ENCODE assay signal across 37 cellular contexts in the genomic region with DNA sequence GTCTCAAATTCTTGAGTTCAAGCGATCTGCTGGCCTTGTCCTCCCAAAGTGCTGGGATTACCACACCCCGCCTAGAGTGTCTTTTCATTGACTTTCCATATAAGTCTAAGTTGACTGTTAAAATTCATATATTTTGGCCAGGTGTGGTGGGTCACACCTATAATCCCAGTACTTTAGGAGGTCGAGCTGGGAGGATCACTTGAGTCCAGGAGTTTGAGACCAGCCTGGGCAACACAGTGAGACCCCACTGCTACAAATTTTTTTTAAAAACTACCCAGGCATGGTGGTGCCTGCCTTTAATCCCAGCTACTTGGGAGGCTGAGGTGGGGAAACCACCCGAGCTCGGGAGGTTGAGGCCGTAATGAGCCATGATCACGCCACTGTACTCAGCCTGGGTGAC. TPM values are rescaled to one million over a fixed set of nuclear protein-coding genes. Genes with fewer than 3 reads are reported as not detected.
A peak's percentile ranks its signal among the peaks of the same experiment; 100 is the strongest.
DNase-seq lines count a peak whose midpoint lies in the region; ATAC-seq, FAIRE-seq and TF ChIP-seq lines count a peak whose summit lies in the region.
"Had no signal": no experiment of that assay in that cellular context is flagged by ENCODE, and none has a peak within 500 bp of the region (broad histone marks: within the 10 kb centered on the region; RNA-seq: fewer than 3 reads in every experiment).

No MANE protein-coding gene starts in this region.

- no peaks in the 10 kb centered on the region for H3K79me2 ChIP-seq in K562 (ENCODE audit: control insufficient read depth, insufficient read depth, low read length)
- H3K79me2 ChIP-seq in HepG2 (ENCODE audit: insufficient read depth, low read length) = no peaks in the 10 kb centered on the region

- in situ Hi-C loops in K562 (cut with MboI) (no loop called here), HepG2 (cut with HindIII; ENCODE audit: extremely low pct_ligation_motif_present, low pct_unique_long_range_greater_than_20kb) (no loop called here)

- H3K4me1 ChIP-seq in right atrium auricular region = no peaks in the 10 kb centered on the region
- H3K4me1 ChIP-seq in HEK293 (ENCODE audit: control insufficient read depth, insufficient read depth, low read length) = no peaks in the 10 kb centered on the region
- H3K4me1 ChIP-seq in K562 (replicated peaks in 1 of 2; ENCODE audit: control insufficient read depth in 2 of 2, insufficient read depth in 2 of 2, low read length in 2 of 2) = no peaks in the 10 kb centered on the region
- no peaks in the 10 kb centered on the region for H3K4me1 ChIP-seq in HepG2 (ENCODE audit: insufficient read depth, low read length)
- H3K4me1 ChIP-seq: A549, BE2C, Caco-2 had no signal

- H3K27me3 ChIP-seq in right atrium auricular region (no peaks in the 10 kb centered on the region), K562 (ENCODE audit: control insufficient read depth in 2 of 2, insufficient read depth in 2 of 2, low read length in 2 of 2) (no peaks in the 10 kb centered on the region), HepG2 (ENCODE audit: control insufficient read depth in 1 of 2, insufficient read depth in 2 of 2, low read length in 2 of 2) (no peaks in the 10 kb centered on the region)
- H3K27me3 ChIP-seq: BE2C; BLaER1; BLaER1 treated with 17β-estradiol and CSF1 and Interleukin-3, amounts not matched to agents 10 nM and 100 nM had no signal

- TF ChIP-seq CTCF in right atrium auricular region (IDR thresholded peaks at IDR 0.05) (no peak), HEK293 (tag by site-specific recombination; IDR thresholded peaks at IDR 0.05) (no peak), K562 (IDR thresholded peaks at IDR 0.05 in 2 of 3, conservative IDR thresholded peaks at IDR 0.05 in 1 of 3; ENCODE audit: insufficient read depth in 2 of 3, low read depth in 1 of 3, low read length in 3 of 3) (no peak), HepG2 (CRISPR knock-in tag; IDR thresholded peaks at IDR 0.05) (no peak)

- no TSS peak for BruUV-seq in K562 (replicated peaks; lab: Mats Ljungman, UMichigan)
- BruUV-seq in HepG2 (replicated peaks; lab: Mats Ljungman, UMichigan) = no TSS peak

- H3K9me3 Mint-ChIP-seq in activated naive CD4-positive, alpha-beta T cell treated with anti-CD3 and anti-CD28 coated beads, Interleukin-2, amount 50 U/mL, for 72 hours = no peaks in the 10 kb centered on the region
- H3K9me3 Mint-ChIP-seq: CD14-positive monocyte; CD4-positive, alpha-beta T cell; CD4-positive, CD25-positive, alpha-beta regulatory T cell; CD8-positive, alpha-beta memory T cell; CD8-positive, alpha-beta T cell had no signal

- H3K4me2 ChIP-seq in K562 (ENCODE audit: insufficient read depth, low read length) = no peak overlapping the region
- no peak overlapping the region for H3K4me2 ChIP-seq in HepG2 (ENCODE audit: low read depth, low read length)
- H3K4me2 ChIP-seq: A549; BLaER1; BLaER1 treated with 17β-estradiol and CSF1 and Interleukin-3, amounts not matched to agents 10 nM and 100 nM had no signal

- H3K27ac Mint-ChIP-seq in activated naive CD4-positive, alpha-beta T cell treated with anti-CD3 and anti-CD28 coated beads, Interleukin-2, amount 50 U/mL, for 72 hours = no peak overlapping the region
- H3K27ac Mint-ChIP-seq: B cell; CD4-positive, alpha-beta memory T cell; CD4-positive, alpha-beta T cell; CD4-positive, CD25-positive, alpha-beta regulatory T cell; CD8-positive, alpha-beta memory T cell; CD8-positive, alpha-beta T cell had no signal

- H2AFZ ChIP-seq in K562 (ENCODE audit: low read depth, low read length) (no peak overlapping the region), HepG2 (ENCODE audit: low read length) (no peak overlapping the region)

- H4K20me1 ChIP-seq in K562 (replicated peaks; ENCODE audit: control insufficient read depth, insufficient read depth, low read length) (no peaks in the 10 kb centered on the region), HepG2 (ENCODE audit: insufficient read depth, low read length) (no peaks in the 10 kb centered on the region)
- H4K20me1 ChIP-seq: BLaER1 had no signal

- peaks cover 5 to 14% of the 10 kb centered on the region in 2 donors for H3K36me3 Mint-ChIP-seq in activated naive CD4-positive, alpha-beta T cell treated with anti-CD3 and anti-CD28 coated beads, Interleukin-2, amount 50 U/mL, for 72 hours

- FAIRE-seq in K562 (lab: Jason Lieb, UNC) = no peak
- no peak for FAIRE-seq in HepG2 (lab: Jason Lieb, UNC)
- FAIRE-seq: A204.1, A549, D721Med had no signal

- TF ChIP-seq EP300 in K562 (IDR thresholded peaks at IDR 0.05; ENCODE audit: low read length) (no peak), HepG2 (IDR thresholded peaks at IDR 0.05; ENCODE audit: low read depth in 2 of 2, low read length in 2 of 2) (no peak), HepG2 (CRISPR knock-in tag; IDR thresholded peaks at IDR 0.05; ENCODE audit: borderline replicate concordance) (no peak)

- H3K9me3 ChIP-seq in right atrium auricular region (no peaks in the 10 kb centered on the region), HEK293 (ENCODE audit: control insufficient read depth, insufficient read depth, low read depth, low read length) (no peaks in the 10 kb centered on the region), K562 (replicated peaks; ENCODE audit: control insufficient read depth, insufficient read depth, low read depth, low read length) (no peaks in the 10 kb centered on the region), HepG2 (ENCODE audit: low read length) (no peaks in the 10 kb centered on the region)
- H3K9me3 ChIP-seq: A549; BE2C; BLaER1; BLaER1 treated with 17β-estradiol and CSF1 and Interleukin-3, amounts not matched to agents 10 nM and 100 nM; Caco-2 had no signal

- H3K4me3 ChIP-seq in right atrium auricular region = no peak overlapping the region
- no peak overlapping the region for H3K4me3 ChIP-seq in HEK293 (ENCODE audit: low read depth, low read length)
- H3K4me3 ChIP-seq in K562 = no peak overlapping the region
- no peak overlapping the region for H3K4me3 ChIP-seq in HepG2 (replicated peaks in 1 of 3; ENCODE audit: insufficient read depth in 1 of 3, low read depth in 2 of 3, low read length in 3 of 3)
- H3K4me3 ChIP-seq: A549; BLaER1; BLaER1 treated with 17β-estradiol and CSF1 and Interleukin-3, amounts not matched to agents 10 nM and 100 nM had no signal

- H3K36me3 ChIP-seq in right atrium auricular region (peaks cover 57% of the 10 kb centered on the region), HEK293 (ENCODE audit: control insufficient read depth in 2 of 2, insufficient read depth in 1 of 2, low read length in 2 of 2) (peaks cover 86 to 87% of the 10 kb centered on the region in 2 experiments), K562 (ENCODE audit: control insufficient read depth, insufficient read depth, low read length) (peaks cover 80% of the 10 kb centered on the region), HepG2 (replicated peaks in 1 of 2; ENCODE audit: control insufficient read depth in 1 of 2, insufficient read depth in 2 of 2, low read length in 2 of 2) (peaks cover 31 to 81% of the 10 kb centered on the region in 2 experiments)

- TF ChIP-seq RAD21 in K562 (CRISPR knock-in tag; conservative IDR thresholded peaks at IDR 0.05 in 1 of 2, IDR thresholded peaks at IDR 0.05 in 1 of 2) (no peak), HepG2 (CRISPR knock-in tag; IDR thresholded peaks at IDR 0.05) (no peak)

- 98% methylated on average over 7 of the region's 7 CpGs for WGBS in K562 (ENCODE audit: insufficient coverage, low coverage, missing lambda C conversion rate)
- WGBS in HepG2 (ENCODE audit: low lambda C conversion rate) = 97% methylated on average over 7 of the region's 7 CpGs

- POLR2A ChIA-PET in HEK293 (lab: Yijun Ruan, JAX) = no interaction called here
- POLR2A ChIA-PET in K562 (lab: Yijun Ruan, JAX) = no interaction called here
- POLR2A ChIA-PET in HepG2 (lab: Yijun Ruan, JAX) = no interaction called here

- TF ChIP-seq POLR2A in K562 (conservative IDR thresholded peaks at IDR 0.05) (no peak), HepG2 (IDR thresholded peaks at IDR 0.05; ENCODE audit: insufficient read depth in 1 of 2, low read depth in 2 of 2, low read length in 2 of 2) (no peak)

- H3K27ac ChIP-seq in right atrium auricular region (no peak overlapping the region), HEK293 (ENCODE audit: extremely low read depth, low read depth, low read length) (no peak overlapping the region), K562 (ENCODE audit: extremely low read depth, low read depth, low read length) (no peak overlapping the region), HepG2 (ENCODE audit: extremely low read length, insufficient read depth, low read length) (no peak overlapping the region)
- H3K27ac ChIP-seq: 22Rv1; A549; BLaER1; BLaER1 treated with 17β-estradiol and CSF1 and Interleukin-3, amounts not matched to agents 10 nM and 100 nM; C4-2B had no signal

- peak; percentile 40 for DNase-seq in right atrium auricular region (ENCODE audit: low spot score)
- no peak for DNase-seq in cardiac septum (ENCODE audit: low spot score)
- no peak for DNase-seq in K562 (ENCODE audit: extremely low read depth in 1 of 4, low spot score in 3 of 4)
- no peak for DNase-seq in HepG2 (ENCODE audit: low spot score)
- no peak for DNase-seq in activated naive CD4-positive, alpha-beta T cell treated with anti-CD3 and anti-CD28 coated beads, Interleukin-2, amount 50 U/mL, for 72 hours (ENCODE audit: low spot score in 2 of 2)
- DNase-seq in activated naive CD4-positive, alpha-beta T cell (lab: John Stamatoyannopoulos, UW) = no peak
- DNase-seq in activated CD4-positive, alpha-beta T cell treated with anti-CD3 and anti-CD28 coated beads, Interleukin-2, amount 50 U/mL, for 4 hours = no peak
- DNase-seq: 8988T; ACHN; AML-193; BE2C; C1 segment of cervical spinal cord; Caco-2; Calu3; CD4-positive, alpha-beta memory T cell; CD4-positive, alpha-beta T cell; CD4-positive, CD25-positive, alpha-beta regulatory T cell; CD8-positive, alpha-beta memory T cell; CD8-positive, alpha-beta T cell; COR-L47; DMS 273 treated with DMSO at 0.1 percent for 48 hours; DMS153; DMS53; DMS79; DMS79 treated with DMSO at 0.1 percent for 48 hours; DND-41; EL had no signal

- no peak overlapping the region for H3K9ac ChIP-seq in K562 (ENCODE audit: insufficient read depth in 1 of 2, low read depth in 2 of 2, low read length in 2 of 2)
- no peak overlapping the region for H3K9ac ChIP-seq in HepG2 (ENCODE audit: insufficient read depth, low read depth, low read length)
- H3K9ac ChIP-seq: BLaER1; BLaER1 treated with 17β-estradiol and CSF1 and Interleukin-3, amounts not matched to agents 10 nM and 100 nM had no signal

- intact Hi-C loops in cardiac septum (cut with DNase I) = no loop called here
- intact Hi-C loops in K562 (cut with micrococcal nuclease) = no loop called here
- intact Hi-C loops in HepG2 (cut with micrococcal nuclease; ENCODE audit: unreplicated experiment) = no loop called here

- ATAC-seq in K562 (no peak), HepG2 (no peak)
- no peak for ATAC-seq in activated naive CD4-positive, alpha-beta T cell treated with anti-CD3 and anti-CD28 coated beads, Interleukin-2, amount 50 U/mL, for 72 hours
- ATAC-seq: A549; CD8-positive, alpha-beta T cell had no signal

- CTCF ChIA-PET in HEK293 (lab: Yijun Ruan, JAX) = no interaction called here
- CTCF ChIA-PET in K562 (lab: Yijun Ruan, JAX; ENCODE audit: low intra/inter-chr PET ratio) = no interaction called here
- CTCF ChIA-PET in HepG2 (lab: Yijun Ruan, JAX; ENCODE audit: low intra/inter-chr PET ratio, low total read pairs) = no interaction called here

- H3K9me1 ChIP-seq in K562 (ENCODE audit: control insufficient read depth, insufficient read depth, low read length) = no peaks in the 10 kb centered on the region

RNA-seq across cellular contexts. Expression of a gene that starts 21.9 kb away (rescaled TPM):
- total RNA-seq in right atrium auricular region (10 to 100 TPM; 43.8 to 46.7 TPM), cardiac septum (28.9 TPM), K562 (2014; rRNA removed) (11.5 and 19.9 TPM in 2 replicates), K562 (2014; rRNA removed; fragmentation: Illumina TruSeq; extraction: Trizol) (2.7 and 4.1 TPM in 2 replicates), K562 (2015; rRNA removed; fragmentation: Illumina TruSeq; extraction: Trizol) (3.8 and 4.1 TPM in 2 replicates), K562 (2021) (10.8 and 11.0 TPM in 2 replicates), HepG2 (2016; rRNA removed; fragmentation: Illumina TruSeq; extraction: Trizol) (not detected in 2 replicates)
- 13.5 and 48.4 TPM in 2 replicates for total RNA-seq in K562 (2011; cell fraction: chromatin; rRNA removed; ENCODE audit: low replicate concordance)
- total RNA-seq in K562 (2011; cell fraction: nucleolus; rRNA removed) = 54.0 and 59.1 TPM in 2 replicates
- total RNA-seq in K562 (2011; cell fraction: nucleoplasm; rRNA removed) = 25.0 and 27.9 TPM in 2 replicates
- polyA plus RNA-seq in K562 (2011; rRNA removed) (9.0 and 9.2 TPM in 2 replicates), K562 (2014; fragmentation: Illumina TruSeq; extraction: Trizol) (6.6 and 9.7 TPM in 2 replicates), K562 (2014; fragmentation: Nextera tagmentation; extraction: Ambion mirVana) (under 1 TPM; 0.28 to 0.34 TPM), K562 (2014; rRNA removed) (8.1 and 11.3 TPM in 2 replicates), HepG2 (2011; rRNA removed) (not detected in 2 replicates)
- polyA plus RNA-seq in K562 (2011; cell fraction: cytosol; rRNA removed) = 5.1 and 16.1 TPM in 2 replicates
- polyA plus RNA-seq in K562 (2011; cell fraction: nucleus; rRNA removed) = 26.9 and 53.0 TPM in 2 replicates
- polyA plus RNA-seq in K562 (2012) = 15.9 and 30.3 TPM in 2 replicates
- polyA minus RNA-seq in K562 (2011; rRNA and poly(A)+ RNA removed) = 2.5 and 7.6 TPM in 2 replicates
- polyA minus RNA-seq in K562 (2011; cell fraction: cytosol; rRNA and poly(A)+ RNA removed) = 7.0 and 7.5 TPM in 2 replicates
- polyA minus RNA-seq in K562 (2011; cell fraction: nucleus; rRNA and poly(A)+ RNA removed) = 11.7 and 12.7 TPM in 2 replicates
- not detected in 2 replicates for total RNA-seq in HepG2 (2016; cell fraction: cytosol; rRNA removed; fragmentation: Illumina TruSeq; extraction: Trizol; ENCODE audit: low read depth)
- not detected in 2 replicates for total RNA-seq in HepG2 (2016; cell fraction: insoluble cytoplasmic fraction; rRNA removed; fragmentation: Illumina TruSeq; extraction: Trizol)
- not detected in 2 replicates for total RNA-seq in HepG2 (2016; cell fraction: membrane; rRNA removed; fragmentation: Illumina TruSeq; extraction: Trizol)
- total RNA-seq in HepG2 (2016; cell fraction: nucleus; rRNA removed; fragmentation: Illumina TruSeq; extraction: Trizol) = not detected in 2 replicates
- polyA plus RNA-seq in HepG2 (2011; cell fraction: cytosol; rRNA removed) = not detected in 2 replicates
- polyA plus RNA-seq in HepG2 (2011; cell fraction: nucleus; rRNA removed) = 0.03 and 0.10 TPM in 2 replicates
- polyA plus RNA-seq in HepG2 (2012) = 0.01 TPM in 1 of 2 replicates, not detected in the other
- not detected in 2 replicates for polyA plus RNA-seq in HepG2 (2016; cell fraction: cytosol; fragmentation: Illumina TruSeq; extraction: Trizol; ENCODE audit: low read depth)
- not detected in 2 replicates for polyA plus RNA-seq in HepG2 (2016; cell fraction: insoluble cytoplasmic fraction; fragmentation: Illumina TruSeq; extraction: Trizol; ENCODE audit: low read depth)
- not detected in 2 replicates for polyA plus RNA-seq in HepG2 (2016; cell fraction: membrane; fragmentation: Illumina TruSeq; extraction: Trizol; ENCODE audit: low read depth)
- polyA plus RNA-seq in HepG2 (2016; cell fraction: nucleus; fragmentation: Illumina TruSeq; extraction: Trizol; ENCODE audit: insufficient read depth, low read depth) = not detected in 2 replicates
- 0.04 and 20.3 TPM in 2 replicates for polyA minus RNA-seq in HepG2 (2011; rRNA and poly(A)+ RNA removed; ENCODE audit: low replicate concordance)
- 0.26 TPM in 1 of 2 replicates, not detected in the other for polyA minus RNA-seq in HepG2 (2011; cell fraction: cytosol; rRNA and poly(A)+ RNA removed)
- polyA minus RNA-seq in HepG2 (2011; cell fraction: nucleus; rRNA and poly(A)+ RNA removed) = 0.12 and 0.39 TPM in 2 replicates
- 10 to 100 TPM in 1 of 2 donors, 1 to 10 TPM in 1; 8.1 to 12.4 TPM for total RNA-seq in activated naive CD4-positive, alpha-beta T cell treated with anti-CD3 and anti-CD28 coated beads, Interleukin-2, amount 50 U/mL, for 72 hours
- polyA plus RNA-seq: CD14-positive monocyte had no signal
